ENCODE assay signal across 22 cellular contexts in the genomic region with DNA sequence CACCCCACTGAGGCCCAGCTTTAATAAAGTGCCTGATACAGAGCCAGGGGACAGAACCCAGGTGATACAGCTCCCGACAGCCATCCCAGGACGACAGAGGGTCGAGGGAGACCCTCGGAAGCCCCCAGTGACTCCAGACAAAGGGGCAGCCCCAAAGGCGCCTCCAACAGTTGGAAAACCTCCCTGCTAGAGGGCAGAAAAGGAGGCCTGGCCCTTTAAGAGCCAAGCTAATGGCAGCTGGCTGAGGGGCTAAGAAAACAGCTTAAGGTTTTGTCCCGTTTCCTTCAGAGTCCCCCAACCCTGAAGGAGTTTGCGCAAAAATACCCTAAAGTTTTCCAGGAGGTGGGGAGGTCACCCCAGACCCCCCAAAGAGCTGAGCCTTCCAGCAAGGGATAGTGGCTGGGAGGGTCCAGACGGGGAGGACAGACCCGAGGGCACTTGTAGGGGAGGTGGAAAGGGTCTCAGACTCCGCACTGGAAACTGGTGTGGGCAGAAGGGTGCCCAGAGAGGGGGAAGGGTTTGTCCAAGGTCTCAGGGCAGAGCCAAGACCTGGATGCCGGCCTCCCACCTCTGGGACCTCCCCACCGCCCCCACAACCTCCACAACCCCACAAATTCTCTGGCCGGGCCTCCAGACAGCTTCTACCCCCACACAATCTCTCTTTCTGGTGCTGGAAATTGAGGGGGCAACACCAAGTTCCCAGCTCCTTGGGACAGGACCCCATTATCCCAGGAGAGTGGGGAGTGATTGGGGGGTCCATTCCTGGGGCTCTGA. TPM values are rescaled to one million over a fixed set of nuclear protein-coding genes. Genes with fewer than 3 reads are reported as not detected.
DNase-seq lines count a peak whose midpoint lies in the region; ATAC-seq and TF ChIP-seq lines count a peak whose summit lies in the region.
"Had no signal": no experiment of that assay in that cellular context is flagged by ENCODE, and none has a peak within 500 bp of the region (broad histone marks: within the 10 kb centered on the region; RNA-seq: fewer than 3 reads in every experiment).

No MANE protein-coding gene starts in this region.

- H3K36me3 ChIP-seq in Loucy (ENCODE audit: insufficient read depth, low read length) (peaks cover 14% of the 10 kb centered on the region; the same call in 1 of the 2 replicates), psoas muscle (ENCODE audit: insufficient read depth in 1 of 2, low read depth in 1 of 2) (peaks cover 6 to 56% of the 10 kb centered on the region in 2 donors)

- H2AFZ ChIP-seq in Loucy (ENCODE audit: low read length), result no peak overlapping the region
- H2AFZ ChIP-seq: PC-9 had no signal

- H3K9me3 ChIP-seq in Loucy (ENCODE audit: insufficient read depth, low read depth, low read length), result no peaks in the 10 kb centered on the region
- no peaks in the 10 kb centered on the region for H3K9me3 ChIP-seq in psoas muscle
- H3K9me3 ChIP-seq: BE2C, suprapubic skin had no signal

- ATAC-seq in psoas muscle, result no peak
- ATAC-seq in HG03135 (IDR thresholded peaks at IDR 0.05; ENCODE audit: unreplicated experiment), result no peak
- ATAC-seq: left ventricle myocardium superior had no signal

- no peaks in the 10 kb centered on the region for H4K20me1 ChIP-seq in Loucy (ENCODE audit: insufficient read depth, low read length, poor library complexity, severe bottlenecking)

- no peaks in the 10 kb centered on the region for H3K79me2 ChIP-seq in Loucy (ENCODE audit: insufficient read depth, low read length)

- H3K27ac ChIP-seq in psoas muscle, result peak overlapping the region; percentile 36
- H3K27ac ChIP-seq: 22Rv1, PC-9 had no signal

- H3K4me2 ChIP-seq in Loucy (ENCODE audit: low read depth, low read length, poor library complexity, severe bottlenecking), result peak overlapping the region; percentile 59
- H3K4me2 ChIP-seq: PC-9 had no signal

- TF ChIP-seq CTCF in Loucy (conservative IDR thresholded peaks at IDR 0.05; ENCODE audit: low read length), result no peak
- no peak for TF ChIP-seq CTCF in psoas muscle (IDR thresholded peaks at IDR 0.05)

- no peaks in the 10 kb centered on the region for H3K9me2 ChIP-seq in Loucy (replicated peaks; ENCODE audit: low read depth, low read length)

- peak overlapping the region; percentile 38 for H3K9ac ChIP-seq in Loucy (ENCODE audit: low read depth, low read length, poor library complexity, severe bottlenecking)

- H3K4me1 ChIP-seq in Loucy (ENCODE audit: insufficient read depth, low read length, poor library complexity, severe bottlenecking) (peaks cover 28% of the 10 kb centered on the region), psoas muscle (peaks cover 13% of the 10 kb centered on the region)

- no peaks in the 10 kb centered on the region for H3K27me3 ChIP-seq in Loucy (ENCODE audit: insufficient read depth, low read length, poor library complexity, severe bottlenecking)
- no peaks in the 10 kb centered on the region for H3K27me3 ChIP-seq in psoas muscle (ENCODE audit: insufficient read depth in 3 of 3, low read length in 2 of 3)
- H3K27me3 ChIP-seq: BE2C, suprapubic skin had no signal

- DNase-seq in DMS 273 (lab: John Stamatoyannopoulos, UW; ENCODE audit: unreplicated experiment) (peak; percentile 50), DMS 273 treated with DMSO at 0.1 percent for 48 hours (lab: John Stamatoyannopoulos, UW) (no peak), ecto neural progenitor cell (ENCODE audit: low spot score) (peak; percentile 49), psoas muscle (no peak), COLO829 (ENCODE audit: low spot score) (no peak), HuH-7 (ENCODE audit: low spot score) (no peak)
- DNase-seq: activated CD4-positive, alpha-beta T cell treated with anti-CD3 and anti-CD28 coated beads for 4 hours; activated CD8-positive, alpha-beta memory T cell treated with anti-CD3 and anti-CD28 coated beads, Interleukin-2, amount 50 U/mL, for 4 hours; BE2C; DMS79; left ventricle myocardium superior; NCI-H1105; NCI-H2107; NCI-H526 treated with DMSO at 0.1 percent for 48 hours; PC-9; posterior cingulate gyrus; small intestine; stimulated activated CD4-positive, alpha-beta T cell treated with anti-CD3 and anti-CD28 coated beads, Interleukin-4, amount 100 ng/mL, for 4 hours had no signal

- no peak overlapping the region for H3K4me3 ChIP-seq in Loucy (ENCODE audit: low read length, poor library complexity, severe bottlenecking)
- no peak overlapping the region for H3K4me3 ChIP-seq in psoas muscle
- H3K4me3 ChIP-seq: PC-9, suprapubic skin had no signal

- intact Hi-C loops in psoas muscle (cut with DNase I), result no loop called here

- H3F3A ChIP-seq in Loucy (ENCODE audit: low read depth), result no peaks in the 10 kb centered on the region

- 76 to 79% (median 77%) methylated on average over 13 of the region's 13 CpGs for WGBS in psoas muscle, 3 donors

RNA-seq across cellular contexts. Expression of gene AK1, which starts 8.2 kb away (rescaled TPM):
- total RNA-seq in psoas muscle, result 100 to 1,000 TPM; 369 to 854 (median 688) TPM
- polyA plus RNA-seq in psoas muscle, result 100 to 1,000 TPM; 310 to 845 (median 778) TPM

RNA-seq across cellular contexts. Expression of gene ST6GALNAC6, which starts 13.7 kb away (rescaled TPM):
- total RNA-seq in psoas muscle, result 10 to 100 TPM; 20.3 to 26.1 (median 24.4) TPM
- 10 to 100 TPM; 18.5 to 35.5 (median 31.0) TPM for polyA plus RNA-seq in psoas muscle

RNA-seq across cellular contexts. Expression of gene ST6GALNAC4, which starts 31.1 kb away (rescaled TPM):
- total RNA-seq in psoas muscle, result 10 to 100 TPM in 3 of 4 donors, 1 to 10 TPM in 1; 8.9 to 52.6 (median 27.3) TPM
- polyA plus RNA-seq in psoas muscle, result 10 to 100 TPM; 14.0 to 31.4 (median 14.8) TPM

RNA-seq across cellular contexts. Expression of gene ENG, which starts 31.2 kb away (rescaled TPM):
- total RNA-seq in psoas muscle, result 10 to 100 TPM; 31.7 to 80.4 (median 54.3) TPM
- 10 to 100 TPM; 22.1 to 78.1 (median 28.6) TPM for polyA plus RNA-seq in psoas muscle

RNA-seq across cellular contexts. Expression of gene PIP5KL1, which starts 44.9 kb away (rescaled TPM):
- total RNA-seq in psoas muscle, result under 1 TPM in 2 of 4 donors, not detected in 2; 0.40 to 0.44 TPM
- under 1 TPM in 2 of 3 donors, not detected in 1; 0.05 to 0.12 TPM for polyA plus RNA-seq in psoas muscle
- total RNA-seq: left ventricle myocardium superior had no signal

Comparison
In these comparisons a context has a peak if more than half of its experiments do, and no peak if none do; other contexts are left out.
1. DNase-seq: peak in DMS 273 (single experiment) and ecto neural progenitor cell (single experiment); none in DMS 273 treated with DMSO at 0.1 percent for 48 hours (single experiment), psoas muscle (0 of 2), COLO829 (single experiment) and HuH-7 (single experiment).